1 cellular context compared by ENCODE assay signal in genomic region chr17:75683467-75684041, GRCh38.
TF ChIP-seq lines count a peak whose summit lies in the region.

No MANE protein-coding gene starts in this region.

TF ChIP-seq in HepG2, 621 proteins besides CTCF, POLR2A, EP300 and RAD21:
- TF ChIP-seq GLMP (CRISPR knock-in tag; IDR thresholded peaks at IDR 0.05; ENCODE audit: borderline replicate concordance) (no peak), ZNF577 (CRISPR knock-in tag; IDR thresholded peaks at IDR 0.05; ENCODE audit: borderline replicate concordance, low read depth) (no peak), MZF1 (CRISPR knock-in tag; IDR thresholded peaks at IDR 0.05; ENCODE audit: borderline replicate concordance) (no peak), GFI1 (CRISPR knock-in tag; IDR thresholded peaks at IDR 0.05; ENCODE audit: borderline replicate concordance) (no peak), ZNF329 (CRISPR knock-in tag; IDR thresholded peaks at IDR 0.05; ENCODE audit: low read depth) (no peak), E2F5 (CRISPR knock-in tag; conservative IDR thresholded peaks at IDR 0.05) (no peak), FOSL2 (CRISPR knock-in tag; IDR thresholded peaks at IDR 0.05) (peak; percentile 76), MAX (IDR thresholded peaks at IDR 0.05) (no peak), ZNF749 (CRISPR knock-in tag; IDR thresholded peaks at IDR 0.05; ENCODE audit: borderline replicate concordance) (no peak), SAP130 (CRISPR knock-in tag; IDR thresholded peaks at IDR 0.05; ENCODE audit: low read depth) (peak; percentile 37; the same call in 1 of the 2 replicates), NR2F1 (CRISPR knock-in tag; IDR thresholded peaks at IDR 0.05) (no peak), JUNB (CRISPR knock-in tag; IDR thresholded peaks at IDR 0.05; ENCODE audit: borderline replicate concordance) (0 out of 2 replicates have a peak, but pooled peaks have one; percentile 18), MNT (IDR thresholded peaks at IDR 0.05) (peak; percentile 62; the same call in 1 of the 2 replicates), CREB1 (IDR thresholded peaks at IDR 0.05) (no peak), CREB1 (CRISPR knock-in tag; IDR thresholded peaks at IDR 0.05) (no peak), SALL2 (CRISPR knock-in tag; IDR thresholded peaks at IDR 0.05) (no peak), MTA3 (CRISPR knock-in tag; IDR thresholded peaks at IDR 0.05) (no peak), ZNF17 (CRISPR knock-in tag; IDR thresholded peaks at IDR 0.05) (no peak), ZFYVE20 (CRISPR knock-in tag; IDR thresholded peaks at IDR 0.05; ENCODE audit: borderline replicate concordance, low read depth) (no peak), MLLT10 (CRISPR knock-in tag; IDR thresholded peaks at IDR 0.05) (no peak), GABPB1 (CRISPR knock-in tag; IDR thresholded peaks at IDR 0.05) (no peak)
- TF ChIP-seq, protein P1, sequence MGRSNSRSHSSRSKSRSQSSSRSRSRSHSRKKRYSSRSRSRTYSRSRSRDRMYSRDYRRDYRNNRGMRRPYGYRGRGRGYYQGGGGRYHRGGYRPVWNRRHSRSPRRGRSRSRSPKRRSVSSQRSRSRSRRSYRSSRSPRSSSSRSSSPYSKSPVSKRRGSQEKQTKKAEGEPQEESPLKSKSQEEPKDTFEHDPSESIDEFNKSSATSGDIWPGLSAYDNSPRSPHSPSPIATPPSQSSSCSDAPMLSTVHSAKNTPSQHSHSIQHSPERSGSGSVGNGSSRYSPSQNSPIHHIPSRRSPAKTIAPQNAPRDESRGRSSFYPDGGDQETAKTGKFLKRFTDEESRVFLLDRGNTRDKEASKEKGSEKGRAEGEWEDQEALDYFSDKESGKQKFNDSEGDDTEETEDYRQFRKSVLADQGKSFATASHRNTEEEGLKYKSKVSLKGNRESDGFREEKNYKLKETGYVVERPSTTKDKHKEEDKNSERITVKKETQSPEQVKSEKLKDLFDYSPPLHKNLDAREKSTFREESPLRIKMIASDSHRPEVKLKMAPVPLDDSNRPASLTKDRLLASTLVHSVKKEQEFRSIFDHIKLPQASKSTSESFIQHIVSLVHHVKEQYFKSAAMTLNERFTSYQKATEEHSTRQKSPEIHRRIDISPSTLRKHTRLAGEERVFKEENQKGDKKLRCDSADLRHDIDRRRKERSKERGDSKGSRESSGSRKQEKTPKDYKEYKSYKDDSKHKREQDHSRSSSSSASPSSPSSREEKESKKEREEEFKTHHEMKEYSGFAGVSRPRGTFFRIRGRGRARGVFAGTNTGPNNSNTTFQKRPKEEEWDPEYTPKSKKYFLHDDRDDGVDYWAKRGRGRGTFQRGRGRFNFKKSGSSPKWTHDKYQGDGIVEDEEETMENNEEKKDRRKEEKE (IDR thresholded peaks at IDR 0.05), result no peak
- TF ChIP-seq, protein P2, sequence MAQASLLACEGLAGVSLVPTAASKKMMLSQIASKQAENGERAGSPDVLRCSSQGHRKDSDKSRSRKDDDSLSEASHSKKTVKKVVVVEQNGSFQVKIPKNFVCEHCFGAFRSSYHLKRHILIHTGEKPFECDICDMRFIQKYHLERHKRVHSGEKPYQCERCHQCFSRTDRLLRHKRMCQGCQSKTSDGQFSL (CRISPR knock-in tag; IDR thresholded peaks at IDR 0.05), result no peak
- TF ChIP-seq, protein P3, sequence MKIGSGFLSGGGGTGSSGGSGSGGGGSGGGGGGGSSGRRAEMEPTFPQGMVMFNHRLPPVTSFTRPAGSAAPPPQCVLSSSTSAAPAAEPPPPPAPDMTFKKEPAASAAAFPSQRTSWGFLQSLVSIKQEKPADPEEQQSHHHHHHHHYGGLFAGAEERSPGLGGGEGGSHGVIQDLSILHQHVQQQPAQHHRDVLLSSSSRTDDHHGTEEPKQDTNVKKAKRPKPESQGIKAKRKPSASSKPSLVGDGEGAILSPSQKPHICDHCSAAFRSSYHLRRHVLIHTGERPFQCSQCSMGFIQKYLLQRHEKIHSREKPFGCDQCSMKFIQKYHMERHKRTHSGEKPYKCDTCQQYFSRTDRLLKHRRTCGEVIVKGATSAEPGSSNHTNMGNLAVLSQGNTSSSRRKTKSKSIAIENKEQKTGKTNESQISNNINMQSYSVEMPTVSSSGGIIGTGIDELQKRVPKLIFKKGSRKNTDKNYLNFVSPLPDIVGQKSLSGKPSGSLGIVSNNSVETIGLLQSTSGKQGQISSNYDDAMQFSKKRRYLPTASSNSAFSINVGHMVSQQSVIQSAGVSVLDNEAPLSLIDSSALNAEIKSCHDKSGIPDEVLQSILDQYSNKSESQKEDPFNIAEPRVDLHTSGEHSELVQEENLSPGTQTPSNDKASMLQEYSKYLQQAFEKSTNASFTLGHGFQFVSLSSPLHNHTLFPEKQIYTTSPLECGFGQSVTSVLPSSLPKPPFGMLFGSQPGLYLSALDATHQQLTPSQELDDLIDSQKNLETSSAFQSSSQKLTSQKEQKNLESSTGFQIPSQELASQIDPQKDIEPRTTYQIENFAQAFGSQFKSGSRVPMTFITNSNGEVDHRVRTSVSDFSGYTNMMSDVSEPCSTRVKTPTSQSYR (CRISPR knock-in tag; IDR thresholded peaks at IDR 0.05; ENCODE audit: borderline replicate concordance), result no peak
- TF ChIP-seq, protein P4, sequence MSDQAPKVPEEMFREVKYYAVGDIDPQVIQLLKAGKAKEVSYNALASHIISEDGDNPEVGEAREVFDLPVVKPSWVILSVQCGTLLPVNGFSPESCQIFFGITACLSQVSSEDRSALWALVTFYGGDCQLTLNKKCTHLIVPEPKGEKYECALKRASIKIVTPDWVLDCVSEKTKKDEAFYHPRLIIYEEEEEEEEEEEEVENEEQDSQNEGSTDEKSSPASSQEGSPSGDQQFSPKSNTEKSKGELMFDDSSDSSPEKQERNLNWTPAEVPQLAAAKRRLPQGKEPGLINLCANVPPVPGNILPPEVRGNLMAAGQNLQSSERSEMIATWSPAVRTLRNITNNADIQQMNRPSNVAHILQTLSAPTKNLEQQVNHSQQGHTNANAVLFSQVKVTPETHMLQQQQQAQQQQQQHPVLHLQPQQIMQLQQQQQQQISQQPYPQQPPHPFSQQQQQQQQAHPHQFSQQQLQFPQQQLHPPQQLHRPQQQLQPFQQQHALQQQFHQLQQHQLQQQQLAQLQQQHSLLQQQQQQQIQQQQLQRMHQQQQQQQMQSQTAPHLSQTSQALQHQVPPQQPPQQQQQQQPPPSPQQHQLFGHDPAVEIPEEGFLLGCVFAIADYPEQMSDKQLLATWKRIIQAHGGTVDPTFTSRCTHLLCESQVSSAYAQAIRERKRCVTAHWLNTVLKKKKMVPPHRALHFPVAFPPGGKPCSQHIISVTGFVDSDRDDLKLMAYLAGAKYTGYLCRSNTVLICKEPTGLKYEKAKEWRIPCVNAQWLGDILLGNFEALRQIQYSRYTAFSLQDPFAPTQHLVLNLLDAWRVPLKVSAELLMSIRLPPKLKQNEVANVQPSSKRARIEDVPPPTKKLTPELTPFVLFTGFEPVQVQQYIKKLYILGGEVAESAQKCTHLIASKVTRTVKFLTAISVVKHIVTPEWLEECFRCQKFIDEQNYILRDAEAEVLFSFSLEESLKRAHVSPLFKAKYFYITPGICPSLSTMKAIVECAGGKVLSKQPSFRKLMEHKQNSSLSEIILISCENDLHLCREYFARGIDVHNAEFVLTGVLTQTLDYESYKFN (CRISPR knock-in tag; conservative IDR thresholded peaks at IDR 0.05), result 0 out of 2 replicates have a peak, but pooled peaks have one; percentile 25
